Comparison of ENCODE assay signal across 8 cellular contexts in genomic region chr7:2241580-2242540, GRCh38. TPM values are rescaled to one million over a fixed set of nuclear protein-coding genes. Genes with fewer than 3 reads are reported as not detected.
A peak's percentile ranks its signal among the peaks of the same experiment; 100 is the strongest.
DNase-seq lines count a peak whose midpoint lies in the region; ATAC-seq and TF ChIP-seq lines count a peak whose summit lies in the region.

Gene MRM2, minus strand, starts transcription at chr7:2242205. Its CDS starts 36 bp downstream, at chr7:2242169.
Gene NUDT1, plus strand, starts transcription at chr7:2242226. Its CDS starts 2,349 bp downstream, at chr7:2244575.

- intact Hi-C loops in CD14-positive monocyte (cut with micrococcal nuclease): loop anchor here (1.0 to 5.0 kb wide), 2 partner anchors 10 to 70 kb away; partner anchors contain the start of genes SNX8 (in 2 of the 2) and MAD1L1 (in 1 of the 2)

- DNase-seq in CD14-positive monocyte (ENCODE audit: low spot score) (peak; percentile 66), NT2/D1 (ENCODE audit: low read depth, low spot score) (peak; percentile 80), epidermal melanocyte (ENCODE audit: insufficient read length, low spot score) (peak; percentile 84), middle frontal gyrus (ENCODE audit: extremely low spot score, low spot score) (peak; percentile 77)
- peak; percentile 92 for DNase-seq in activated CD8-positive, alpha-beta memory T cell treated with anti-CD3 and anti-CD28 coated beads, Interleukin-2, amount 50 U/mL, for 48 hours
- DNase-seq in stimulated activated CD8-positive, alpha-beta memory T cell treated with anti-CD3 and anti-CD28 coated beads, Interleukin-15, amount 100 ng/mL, for 48 hours (ENCODE audit: low read depth in 2 of 2): peak; percentile 77 to 78

- no peak for TF ChIP-seq CTCF in CD14-positive monocyte (IDR thresholded peaks at IDR 0.05)

- H3K4me1 Mint-ChIP-seq in CD14-positive monocyte: peaks cover 76% of the 10 kb centered on the region

- peak within 1 kb of the TSS; percentile 89 for H3K4me3 ChIP-seq in NT2/D1 (ENCODE audit: insufficient read length, low read depth)

- H3K9ac ChIP-seq in NT2/D1 (ENCODE audit: insufficient read length, low read depth): peak within 1 kb of the TSS; percentile 94

- H3K4me3 Mint-ChIP-seq in CD14-positive monocyte: peak within 1 kb of the TSS; percentile 91 to 92

- H3K27me3 ChIP-seq in NT2/D1 (ENCODE audit: insufficient read depth, insufficient read length): no peaks in the 10 kb centered on the region

- H3K9me3 ChIP-seq in NT2/D1 (ENCODE audit: insufficient read depth, low read length): no peaks in the 10 kb centered on the region

- peaks cover 0 to 6% (median 0%) of the 10 kb centered on the region in 3 donors for H3K27me3 Mint-ChIP-seq in CD14-positive monocyte (ENCODE audit: low read depth in 3 of 3)

- peak; percentile 43 for ATAC-seq in GM19328 (IDR thresholded peaks at IDR 0.05; ENCODE audit: unreplicated experiment)
- peak; percentile 38 for ATAC-seq in HG03558 (IDR thresholded peaks at IDR 0.05; ENCODE audit: extremely low read depth, unreplicated experiment)

- H3K9me3 Mint-ChIP-seq in CD14-positive monocyte: peaks cover 0 to 3% (median 2%) of the 10 kb centered on the region in 7 donors

- H3K36me3 Mint-ChIP-seq in CD14-positive monocyte: peaks cover 20 to 38% of the 10 kb centered on the region in 2 donors

- peaks cover 11% of the 10 kb centered on the region for H3K4me1 ChIP-seq in NT2/D1 (ENCODE audit: insufficient read depth, insufficient read length)

- peaks cover 64% of the 10 kb centered on the region for H3K36me3 ChIP-seq in NT2/D1 (ENCODE audit: insufficient read depth, insufficient read length, low read length)

- H3K27ac Mint-ChIP-seq in CD14-positive monocyte: peak within 1 kb of the TSS; percentile 79 to 95 (median 90)

RNA-seq across cellular contexts. Expression of gene MRM2, which starts in this region (rescaled TPM):
- 10 to 100 TPM; 26.7 to 32.5 TPM for polyA plus RNA-seq in CD14-positive monocyte

RNA-seq across cellular contexts. Expression of gene NUDT1, which starts in this region (rescaled TPM):
- 10 to 100 TPM; 40.8 to 42.6 TPM for polyA plus RNA-seq in CD14-positive monocyte

Comparison
In these comparisons a context has a peak if more than half of its experiments do, and no peak if none do; other contexts are left out.
1. Peak in every context shown above with its lines: DNase-seq, ATAC-seq and H3K4me3 ChIP-seq.